12 cellular contexts compared by ENCODE assay signal in genomic region chrX:135327299-135327698, GRCh38. TPM values are rescaled to one million over a fixed set of nuclear protein-coding genes. Genes with fewer than 3 reads are reported as not detected.
A peak's percentile ranks its signal among the peaks of the same experiment; 100 is the strongest.
DNase-seq lines count a peak whose midpoint lies in the region; ATAC-seq and TF ChIP-seq lines count a peak whose summit lies in the region.
"Had no signal": no experiment of that assay in that cellular context is flagged by ENCODE, and none has a peak within 500 bp of the region (broad histone marks: within the 10 kb centered on the region; RNA-seq: fewer than 3 reads in every experiment).

No MANE protein-coding gene starts in this region.

- intact Hi-C loops in PC-3 (cut with micrococcal nuclease), result no loop called here

- H2AFZ ChIP-seq in PC-3 (ENCODE audit: low read length), result no peak overlapping the region

- H3K36me3 Mint-ChIP-seq in natural killer cell treated with Interleukin-12 subunit alpha and Interleukin-12 subunit beta and Interleukin-15 and Interleukin-18, amount 100 ng/mL, for 72 hours, result peaks cover 4% of the 10 kb centered on the region

- no peaks in the 10 kb centered on the region for H4K20me1 ChIP-seq in PC-3 (ENCODE audit: low read length)

- BruUV-seq in PC-3 (replicated peaks; lab: Mats Ljungman, UMichigan), result no TSS peak

- H3K4me3 Mint-ChIP-seq in natural killer cell treated with Interleukin-12 subunit alpha and Interleukin-12 subunit beta and Interleukin-15 and Interleukin-18, amount 100 ng/mL, for 72 hours, result no peak overlapping the region
- H3K4me3 Mint-ChIP-seq: activated naive CD8-positive, alpha-beta T cell treated with anti-CD3 and anti-CD28 coated beads, Interleukin-2, amount 10 ng/mL, durations not matched to agents 7 days and 5 days; effector memory CD8-positive, alpha-beta T cell had no signal

- H3K27ac ChIP-seq in PC-3 (ENCODE audit: low read length), result no peak overlapping the region
- no peak overlapping the region for H3K27ac ChIP-seq in epithelial cell of prostate

- no peaks in the 10 kb centered on the region for H3K27me3 ChIP-seq in PC-3 (ENCODE audit: low read length)

- H3K9me2 ChIP-seq in PC-3 (replicated peaks; ENCODE audit: low read length), result no peaks in the 10 kb centered on the region

- H3K4me1 ChIP-seq in PC-3 (ENCODE audit: insufficient read depth, low read length), result peaks cover 13% of the 10 kb centered on the region

- H3K4me3 ChIP-seq in PC-3 (ENCODE audit: low read length), result no peak overlapping the region

- ATAC-seq in PC-3, result peak; percentile 63
- ATAC-seq in omental fat pad (ENCODE audit: low FRiP score), result peak; percentile 83
- no peak for ATAC-seq in GM21381 (IDR thresholded peaks at IDR 0.05; ENCODE audit: unreplicated experiment)
- no peak for ATAC-seq in GM21825 (IDR thresholded peaks at IDR 0.05; ENCODE audit: unreplicated experiment)
- ATAC-seq in natural killer cell treated with Interleukin-12 subunit alpha and Interleukin-12 subunit beta and Interleukin-15 and Interleukin-18, amount 100 ng/mL, for 72 hours, result no peak
- ATAC-seq: effector memory CD8-positive, alpha-beta T cell had no signal

- TF ChIP-seq CTCF in PC-3 (conservative IDR thresholded peaks at IDR 0.05; ENCODE audit: low read depth, low read length) (no peak), omental fat pad (IDR thresholded peaks at IDR 0.05) (no peak)

- no peaks in the 10 kb centered on the region for H3K9me3 ChIP-seq in PC-3 (ENCODE audit: low read length)

- CTCF ChIA-PET in PC-3 (lab: Charles Lee), result no interaction called here

- DNase-seq in EH (ENCODE audit: low read depth), result peak; percentile 76
- peak; percentile 73 for DNase-seq in PC-3
- peak; percentile 43 for DNase-seq in epithelial cell of prostate (ENCODE audit: low read depth, low spot score)
- no peak for DNase-seq in omental fat pad (ENCODE audit: low spot score)
- no peak for DNase-seq in NCI-H2029 treated with DMSO at 0.1 percent for 48 hours (lab: John Stamatoyannopoulos, UW)
- DNase-seq in natural killer cell treated with Interleukin-12 subunit alpha and Interleukin-12 subunit beta and Interleukin-15 and Interleukin-18, amount 100 ng/mL, for 72 hours (ENCODE audit: low spot score), result no peak
- DNase-seq: activated naive CD8-positive, alpha-beta T cell treated with anti-CD3 and anti-CD28 coated beads, Interleukin-2, amount 10 ng/mL, durations not matched to agents 7 days and 5 days; effector memory CD8-positive, alpha-beta T cell; NCI-H2227 treated with DMSO at 0.1 percent for 48 hours; RPMI8226 had no signal

- H3K9me3 Mint-ChIP-seq in natural killer cell treated with Interleukin-12 subunit alpha and Interleukin-12 subunit beta and Interleukin-15 and Interleukin-18, amount 100 ng/mL, for 72 hours, result no peaks in the 10 kb centered on the region

- 0 out of 2 replicates have a peak, but pooled peaks cover 12% of the 10 kb centered on the region for H3K79me2 ChIP-seq in PC-3 (ENCODE audit: low read length)

- H3K27ac Mint-ChIP-seq in natural killer cell treated with Interleukin-12 subunit alpha and Interleukin-12 subunit beta and Interleukin-15 and Interleukin-18, amount 100 ng/mL, for 72 hours, result no peak overlapping the region
- H3K27ac Mint-ChIP-seq: activated naive CD8-positive, alpha-beta T cell treated with anti-CD3 and anti-CD28 coated beads, Interleukin-2, amount 10 ng/mL, durations not matched to agents 7 days and 5 days; effector memory CD8-positive, alpha-beta T cell had no signal

- no peaks in the 10 kb centered on the region for H3K27me3 Mint-ChIP-seq in natural killer cell treated with Interleukin-12 subunit alpha and Interleukin-12 subunit beta and Interleukin-15 and Interleukin-18, amount 100 ng/mL, for 72 hours
- H3K27me3 Mint-ChIP-seq: activated naive CD8-positive, alpha-beta T cell treated with anti-CD3 and anti-CD28 coated beads, Interleukin-2, amount 10 ng/mL, durations not matched to agents 7 days and 5 days; effector memory CD8-positive, alpha-beta T cell had no signal

- peaks cover 7 to 8% of the 10 kb centered on the region in 2 donors for H3K4me1 Mint-ChIP-seq in natural killer cell treated with Interleukin-12 subunit alpha and Interleukin-12 subunit beta and Interleukin-15 and Interleukin-18, amount 100 ng/mL, for 72 hours (ENCODE audit: low read depth in 2 of 2)

- POLR2A ChIA-PET in PC-3 (lab: Charles Lee; ENCODE audit: unreplicated experiment), result no interaction called here

- no peaks in the 10 kb centered on the region for H3K36me3 ChIP-seq in PC-3 (ENCODE audit: low read depth, low read length)

- no peak overlapping the region for H3K4me2 ChIP-seq in PC-3 (ENCODE audit: low read length)

- H3F3A ChIP-seq in PC-3 (ENCODE audit: low read length, unreplicated experiment), result no peaks in the 10 kb centered on the region

- no peak overlapping the region for H3K9ac ChIP-seq in PC-3 (ENCODE audit: low read length)

RNA-seq across cellular contexts. Expression of gene ZNF75D, which starts 16.6 kb away (rescaled TPM):
- total RNA-seq in PC-3 (2014; rRNA removed), result 6.5 and 9.3 TPM in 2 replicates
- 10 to 100 TPM in 1 of 4 donors, 1 to 10 TPM in 3; 5.1 to 15.8 (median 6.4) TPM for total RNA-seq in omental fat pad
- 1 to 10 TPM; 7.3 to 8.6 TPM for total RNA-seq in natural killer cell treated with Interleukin-12 subunit alpha and Interleukin-12 subunit beta and Interleukin-15 and Interleukin-18, amount 100 ng/mL, for 72 hours

RNA-seq across cellular contexts. Expression of gene ZNF449, which starts 17.3 kb away (rescaled TPM):
- total RNA-seq in PC-3 (2014; rRNA removed) (3.3 and 3.6 TPM in 2 replicates), omental fat pad (10 to 100 TPM in 2 of 4 donors, 1 to 10 TPM in 2; 4.1 to 15.0 (median 8.6) TPM)
- 1 to 10 TPM; 2.4 to 2.9 TPM for total RNA-seq in natural killer cell treated with Interleukin-12 subunit alpha and Interleukin-12 subunit beta and Interleukin-15 and Interleukin-18, amount 100 ng/mL, for 72 hours

RNA-seq across cellular contexts. Expression of gene ETDC, which starts 18.0 kb away (rescaled TPM):
- total RNA-seq in PC-3 (2014; rRNA removed), result not detected in 2 replicates
- total RNA-seq in omental fat pad, result not detected
- total RNA-seq in natural killer cell treated with Interleukin-12 subunit alpha and Interleukin-12 subunit beta and Interleukin-15 and Interleukin-18, amount 100 ng/mL, for 72 hours, result not detected
- total RNA-seq: activated naive CD8-positive, alpha-beta T cell treated with anti-CD3 and anti-CD28 coated beads, Interleukin-2, amount 10 ng/mL, durations not matched to agents 7 days and 5 days had no signal

Comparison
In these comparisons a context has a peak if more than half of its experiments do, and no peak if none do; other contexts are left out.
1. DNase-seq: peak in EH (single experiment), PC-3 (single experiment) and epithelial cell of prostate (single experiment); none in omental fat pad (single experiment), NCI-H2029 treated with DMSO at 0.1 percent for 48 hours (single experiment) and natural killer cell treated with Interleukin-12 subunit alpha and Interleukin-12 subunit beta and Interleukin-15 and Interleukin-18, amount 100 ng/mL, for 72 hours (single experiment).
2. ATAC-seq: peak in PC-3 (single experiment) and omental fat pad (single experiment); none in GM21381 (single experiment), GM21825 (single experiment) and natural killer cell treated with Interleukin-12 subunit alpha and Interleukin-12 subunit beta and Interleukin-15 and Interleukin-18, amount 100 ng/mL, for 72 hours (0 of 2).